26 cellular contexts compared by ENCODE assay signal in the genomic region with DNA sequence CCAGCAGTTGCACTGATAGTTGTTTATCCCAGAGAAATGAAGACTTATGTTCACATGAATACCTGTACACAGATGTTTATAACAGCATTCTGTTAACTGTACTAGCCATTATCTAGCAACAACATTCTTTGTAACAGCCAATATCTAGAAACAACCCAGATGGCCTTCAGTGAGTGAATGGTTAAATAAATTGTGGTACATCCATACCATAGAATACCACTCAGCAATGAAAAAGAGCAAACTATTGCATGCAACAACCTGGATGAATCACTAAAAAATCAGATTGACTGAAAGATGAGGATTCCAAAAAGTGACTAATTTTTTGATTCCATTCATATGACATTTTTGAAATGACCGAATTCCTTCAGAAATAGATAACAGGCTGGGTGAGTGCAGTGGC.
"Had no signal": no experiment of that assay in that cellular context is flagged by ENCODE, and none has a peak within 500 bp of the region (broad histone marks: within the 10 kb centered on the region; RNA-seq: fewer than 3 reads in every experiment).

No MANE protein-coding gene starts in this region.

- H3K27me3 ChIP-seq: stomach, suprapubic skin, testis, thyroid gland, tibial artery, tibial nerve, transverse colon, upper lobe of left lung, upper lobe of right lung, uterus, vagina had no signal

- H3K9me3 ChIP-seq: suprapubic skin, testis, thoracic aorta, thyroid gland, tibial nerve, transverse colon, upper lobe of left lung, upper lobe of right lung, uterus, vagina had no signal

- DNase-seq: stimulated activated CD4-positive, alpha-beta T cell treated with anti-CD3 and anti-CD28 coated beads, Interleukin-2, amount 100 ng/mL, for 48 hours; stimulated activated CD4-positive, alpha-beta T cell treated with anti-CD3 and anti-CD28 coated beads, Interleukin-4, amount 100 ng/mL, for 1 hour; stimulated activated CD4-positive, alpha-beta T cell treated with anti-CD3 and anti-CD28 coated beads, Interleukin-4, amount 100 ng/mL, for 24 hours; stimulated activated CD4-positive, alpha-beta T cell treated with anti-CD3 and anti-CD28 coated beads, Interleukin-4, amount 100 ng/mL, for 4 hours; stimulated activated CD8-positive, alpha-beta memory T cell treated with anti-CD3 and anti-CD28 coated beads, Interleukin-4, amount 100 ng/mL, for 48 hours; stimulated activated naive B cell treated with anti-CD40 and anti-IgM and Interleukin-4, amounts not matched to agents 10 μg/mL and 1 μg/mL and 100 μg/mL, for 72 hours; stimulated activated naive CD4-positive, alpha-beta T cell; stimulated activated naive CD4-positive, alpha-beta T cell treated with Interleukin-2 at 50 U/mL for 16 hours; stimulated activated naive CD8-positive, alpha-beta T cell treated with anti-CD3 and anti-CD28 coated beads, Interleukin-15, amount 100 ng/mL, for 72 hours; stimulated activated naive CD8-positive, alpha-beta T cell treated with anti-CD3 and anti-CD28 coated beads, Interleukin-15, Interleukin-2, amounts not matched to agents 100 U/mL and 50 U/mL, for 24 hours; stomach; substantia nigra; testis; thyroid gland; tibial artery; transverse colon; upper lobe of left lung; upper lobe of right lung; uterus had no signal

- H3K4me1 ChIP-seq: stomach, suprapubic skin, testis, thyroid gland, tibial artery, tibial nerve, transverse colon, upper lobe of left lung, upper lobe of right lung, uterus, vagina had no signal

- H3K36me3 ChIP-seq: stomach, suprapubic skin, thoracic aorta, thyroid gland, tibial artery, tibial nerve, transverse colon, upper lobe of left lung, upper lobe of right lung, uterus, vagina had no signal

- FAIRE-seq: urothelium cell line had no signal

- H3K27ac ChIP-seq: stomach, suprapubic skin, testis, thoracic aorta, thyroid gland, tibial artery, tibial nerve, transverse colon, upper lobe of left lung, upper lobe of right lung, uterus, vagina had no signal

- H3K4me3 ChIP-seq: stomach, suprapubic skin, testis, thoracic aorta, thyroid gland, tibial artery, tibial nerve, transverse colon, upper lobe of left lung, upper lobe of right lung, uterus, vagina had no signal

- ATAC-seq: stimulated activated effector memory CD8-positive, alpha-beta T cell treated with anti-CD3 and anti-CD28 coated beads, Interleukin-12 subunit alpha, Interleukin-12 subunit beta, amount 100 ng/mL, for 72 hours; stimulated activated memory B cell treated with anti-CD40 and anti-IgM and Interleukin-4, amounts not matched to agents 10 μg/mL and 1 μg/mL and 100 μg/mL, for 72 hours; stimulated activated naive B cell treated with anti-CD40 and anti-IgM and Interleukin-4, amounts not matched to agents 10 μg/mL and 1 μg/mL and 100 μg/mL, for 72 hours; stimulated activated naive CD8-positive, alpha-beta T cell treated with anti-CD3 and anti-CD28 coated beads, Interleukin-15, amount 100 ng/mL, for 72 hours; stimulated activated naive CD8-positive, alpha-beta T cell treated with anti-CD3 and anti-CD28 coated beads, Interleukin-15, Interleukin-2, amounts not matched to agents 100 U/mL and 50 U/mL, for 24 hours; upper lobe of right lung had no signal
